ENCODE assay signal across 8 cellular contexts in the genomic region with DNA sequence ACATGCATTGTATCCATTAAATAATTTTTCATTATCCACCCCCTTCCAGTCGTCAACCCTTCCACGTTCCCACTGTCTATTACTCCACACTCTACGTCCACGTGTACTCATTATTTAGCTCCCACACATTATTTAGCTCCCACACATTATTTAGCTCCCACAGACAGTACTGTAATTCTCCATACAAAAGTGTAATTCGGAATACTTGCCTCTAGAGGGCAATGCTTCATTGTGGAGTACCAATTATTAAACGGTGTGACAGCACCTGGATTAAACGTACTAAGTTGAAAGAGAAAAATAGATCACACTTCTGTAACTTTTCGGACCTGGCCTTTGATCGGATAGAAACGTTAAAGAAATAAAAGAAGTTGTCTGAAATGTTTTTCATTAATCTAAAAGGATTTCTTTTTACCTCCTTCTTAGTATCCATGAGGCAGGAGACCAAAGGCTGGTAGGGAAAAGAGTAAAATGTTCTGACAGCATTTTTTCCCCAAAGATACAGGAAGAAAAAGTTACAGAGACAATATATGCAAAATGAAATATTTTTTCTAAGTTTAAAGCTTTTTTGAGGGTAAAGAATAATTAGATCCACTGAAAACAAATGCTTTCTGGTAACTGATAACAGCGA.
DNase-seq lines count a peak whose midpoint lies in the region; ATAC-seq and TF ChIP-seq lines count a peak whose summit lies in the region.

No MANE protein-coding gene starts in this region.

- H3K27me3 ChIP-seq in naive thymus-derived CD4-positive, alpha-beta T cell (ENCODE audit: control insufficient read depth in 2 of 2, insufficient read depth in 2 of 2, low read length in 2 of 2): no peaks in the 10 kb centered on the region

- peaks cover 0 to 12% (median 3%) of the 10 kb centered on the region in 5 donors for H3K27me3 Mint-ChIP-seq in naive thymus-derived CD4-positive, alpha-beta T cell

- peaks cover 0 to 1% (median 0%) of the 10 kb centered on the region in 11 donors for H3K9me3 Mint-ChIP-seq in naive thymus-derived CD4-positive, alpha-beta T cell

- H3K4me3 ChIP-seq in choroid plexus epithelial cell (ENCODE audit: low read depth, low read length): no peak overlapping the region
- no peak overlapping the region for H3K4me3 ChIP-seq in naive thymus-derived CD4-positive, alpha-beta T cell (ENCODE audit: low read length)

- no peaks in the 10 kb centered on the region for H3K4me1 ChIP-seq in naive thymus-derived CD4-positive, alpha-beta T cell (ENCODE audit: control insufficient read depth in 2 of 2, insufficient read depth in 2 of 2, low read length in 2 of 2)

- intact Hi-C loops in naive thymus-derived CD4-positive, alpha-beta T cell (cut with micrococcal nuclease): no loop called here

- peak; percentile 42 for DNase-seq in ELR (ENCODE audit: low read depth)
- DNase-seq in GM20000 (ENCODE audit: low spot score): peak; percentile 19
- DNase-seq in NCI-H774 (lab: John Stamatoyannopoulos, UW): peak; percentile 37
- DNase-seq in choroid plexus epithelial cell (ENCODE audit: low read depth): peak; percentile 48
- DNase-seq in naive thymus-derived CD4-positive, alpha-beta T cell: peak in 5 of 9 donors; percentile 4 to 13 (median 10)
- DNase-seq in T-helper 9 cell: no peak
- DNase-seq in UCSD-AML1 (lab: John Stamatoyannopoulos, UW; ENCODE audit: unreplicated experiment): no peak

- TF ChIP-seq CTCF in GM20000 (IDR thresholded peaks at IDR 0.05; ENCODE audit: extremely low read depth, missing control alignments) (peak; percentile 23), choroid plexus epithelial cell (conservative IDR thresholded peaks at IDR 0.05; ENCODE audit: low read depth, low read length) (peak; percentile 63)

- ATAC-seq in HG03439 (IDR thresholded peaks at IDR 0.05; ENCODE audit: unreplicated experiment): peak; percentile 95
- peak; percentile 53 for ATAC-seq in naive thymus-derived CD4-positive, alpha-beta T cell

- no peaks in the 10 kb centered on the region for H3K4me1 Mint-ChIP-seq in naive thymus-derived CD4-positive, alpha-beta T cell

- no peaks in the 10 kb centered on the region for H3K9me3 ChIP-seq in naive thymus-derived CD4-positive, alpha-beta T cell (ENCODE audit: control insufficient read depth in 2 of 3, low read length in 3 of 3)

- CTCF ChIA-PET in naive thymus-derived CD4-positive, alpha-beta T cell (lab: Charles Lee): no interaction called here

- no peaks in the 10 kb centered on the region for H3K36me3 ChIP-seq in naive thymus-derived CD4-positive, alpha-beta T cell (ENCODE audit: control insufficient read depth in 2 of 3, insufficient read depth in 3 of 3, low read length in 3 of 3)

- POLR2A ChIA-PET in naive thymus-derived CD4-positive, alpha-beta T cell (lab: Charles Lee): no interaction called here

- H3K4me3 Mint-ChIP-seq in naive thymus-derived CD4-positive, alpha-beta T cell: no peak overlapping the region

- no peaks in the 10 kb centered on the region for H3K36me3 Mint-ChIP-seq in naive thymus-derived CD4-positive, alpha-beta T cell

- no peak overlapping the region for H3K27ac Mint-ChIP-seq in naive thymus-derived CD4-positive, alpha-beta T cell

- H3K27ac ChIP-seq in naive thymus-derived CD4-positive, alpha-beta T cell (ENCODE audit: low read depth, low read length): no peak overlapping the region

Comparison
In these comparisons a context has a peak if more than half of its experiments do, and no peak if none do; other contexts are left out.
1. DNase-seq: peak in ELR (single experiment), GM20000 (single experiment), NCI-H774 (single experiment), choroid plexus epithelial cell (single experiment) and naive thymus-derived CD4-positive, alpha-beta T cell (5 of 9); none in T-helper 9 cell (single experiment) and UCSD-AML1 (single experiment).